11 cellular contexts compared by ENCODE assay signal in the genomic region with DNA sequence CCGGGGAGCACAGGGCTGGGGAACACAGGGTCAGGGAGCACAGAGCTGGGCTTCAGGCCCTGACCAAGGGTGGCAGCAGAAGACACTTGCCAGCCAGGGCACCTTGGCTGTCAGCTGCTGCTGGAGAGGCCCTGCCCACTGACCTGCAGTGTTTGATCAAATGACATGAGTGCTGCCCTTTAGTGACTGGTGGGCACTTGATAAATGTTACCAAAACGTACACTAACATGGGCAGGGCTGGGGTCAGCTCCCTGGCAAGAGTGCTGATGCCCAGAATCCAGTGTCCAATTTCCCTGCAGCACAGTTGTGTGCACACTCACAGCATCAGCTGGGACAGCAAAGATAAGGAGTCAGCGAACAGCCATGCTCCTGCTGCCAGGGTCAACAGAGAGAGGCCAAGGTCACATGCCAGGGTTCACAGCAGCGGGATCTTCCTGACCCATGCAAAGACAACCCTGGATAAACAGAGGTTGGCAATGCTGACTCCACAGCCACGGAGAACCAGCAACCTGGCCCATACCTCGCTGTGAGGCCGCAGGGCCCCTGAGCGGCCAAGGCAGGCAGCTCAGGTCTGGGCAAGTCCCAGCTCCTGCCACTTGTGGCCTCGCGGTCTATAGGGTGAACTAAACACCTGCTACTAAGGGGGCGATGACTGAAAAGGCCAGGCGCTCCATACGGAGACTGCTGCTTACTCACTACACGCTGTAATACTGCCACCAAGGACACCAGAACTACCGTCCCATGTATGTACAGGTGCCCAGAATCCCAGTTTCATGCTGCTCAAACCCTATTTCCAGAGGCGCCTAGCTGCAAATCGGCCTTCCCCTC. TPM values are rescaled to one million over a fixed set of nuclear protein-coding genes. Genes with fewer than 3 reads are reported as not detected.
DNase-seq lines count a peak whose midpoint lies in the region; ATAC-seq and TF ChIP-seq lines count a peak whose summit lies in the region.
"Had no signal": no experiment of that assay in that cellular context is flagged by ENCODE, and none has a peak within 500 bp of the region (broad histone marks: within the 10 kb centered on the region; RNA-seq: fewer than 3 reads in every experiment).

No MANE protein-coding gene starts in this region.

- H3K4me1 ChIP-seq in DND-41 (ENCODE audit: insufficient read depth, low read length): no peaks in the 10 kb centered on the region

- H4K20me1 ChIP-seq in DND-41 (ENCODE audit: insufficient read depth, low read length): no peaks in the 10 kb centered on the region

- ATAC-seq in DND-41 (ENCODE audit: insufficient read depth, low read depth): peak; percentile 25; the same call in 2 of the 3 replicates
- peak; percentile 60 for ATAC-seq in HG03280 (IDR thresholded peaks at IDR 0.05; ENCODE audit: unreplicated experiment)
- peak; percentile 52 for ATAC-seq in esophagus mucosa
- peak; percentile 25 for ATAC-seq in omental fat pad (ENCODE audit: low FRiP score)
- ATAC-seq in HG03439 (IDR thresholded peaks at IDR 0.05; ENCODE audit: unreplicated experiment): no peak
- ATAC-seq: activated naive CD8-positive, alpha-beta T cell treated with anti-CD3 and anti-CD28 coated beads, Interleukin-2, amount 50 U/mL, for 24 hours had no signal

- peaks cover 20% of the 10 kb centered on the region for H3K36me3 ChIP-seq in DND-41 (ENCODE audit: insufficient read depth, low read length)

- no peak overlapping the region for H3K4me3 Mint-ChIP-seq in osteocyte (ENCODE audit: unreplicated experiment)
- H3K4me3 Mint-ChIP-seq: activated naive CD8-positive, alpha-beta T cell treated with anti-CD3 and anti-CD28 coated beads, Interleukin-2, amount 50 U/mL, for 24 hours; stimulated activated naive CD8-positive, alpha-beta T cell treated with anti-CD3 and anti-CD28 coated beads, Interleukin-15, Interleukin-2, amounts not matched to agents 100 ng/mL and 50 ng/mL, for 24 hours had no signal

- H3K36me3 Mint-ChIP-seq in osteocyte (ENCODE audit: unreplicated experiment): peaks cover 6% of the 10 kb centered on the region

- no peak for TF ChIP-seq CTCF in DND-41 (IDR thresholded peaks at IDR 0.05; ENCODE audit: borderline replicate concordance, extremely low read depth, low read length, poor library complexity, severe bottlenecking)
- TF ChIP-seq CTCF in omental fat pad (IDR thresholded peaks at IDR 0.05): no peak
- TF ChIP-seq CTCF in osteocyte (IDR thresholded peaks at IDR 0.05): no peak

- H3K9me3 Mint-ChIP-seq in osteocyte (ENCODE audit: unreplicated experiment): no peaks in the 10 kb centered on the region
- H3K9me3 Mint-ChIP-seq: activated naive CD8-positive, alpha-beta T cell treated with anti-CD3 and anti-CD28 coated beads, Interleukin-2, amount 50 U/mL, for 24 hours; stimulated activated naive CD8-positive, alpha-beta T cell treated with anti-CD3 and anti-CD28 coated beads, Interleukin-15, Interleukin-2, amounts not matched to agents 100 ng/mL and 50 ng/mL, for 24 hours had no signal

- no peak overlapping the region for H3K4me2 ChIP-seq in DND-41 (ENCODE audit: insufficient read depth, low read length)

- no peak overlapping the region for H3K9ac ChIP-seq in DND-41 (ENCODE audit: low read depth, low read length)

- H3K4me3 ChIP-seq in DND-41 (ENCODE audit: low read depth in 1 of 2, low read length in 2 of 2): no peak overlapping the region

- no peaks in the 10 kb centered on the region for H3K27me3 Mint-ChIP-seq in osteocyte (ENCODE audit: unreplicated experiment)
- H3K27me3 Mint-ChIP-seq: activated naive CD8-positive, alpha-beta T cell treated with anti-CD3 and anti-CD28 coated beads, Interleukin-2, amount 50 U/mL, for 24 hours; stimulated activated naive CD8-positive, alpha-beta T cell treated with anti-CD3 and anti-CD28 coated beads, Interleukin-15, Interleukin-2, amounts not matched to agents 100 ng/mL and 50 ng/mL, for 24 hours had no signal

- H3K79me2 ChIP-seq in DND-41 (ENCODE audit: insufficient read depth, low read length): peaks cover 63% of the 10 kb centered on the region

- H3K27ac ChIP-seq in DND-41 (ENCODE audit: low read length): peak overlapping the region; percentile 16; the same call in 1 of the 2 replicates

- no peaks in the 10 kb centered on the region for H3K9me3 ChIP-seq in DND-41 (ENCODE audit: insufficient read depth, low read length, severe bottlenecking)

- no peaks in the 10 kb centered on the region for H3K27me3 ChIP-seq in DND-41 (ENCODE audit: insufficient read depth, low read length, poor library complexity)

- no peak overlapping the region for H2AFZ ChIP-seq in DND-41 (ENCODE audit: low read depth, low read length)

- DNase-seq in DND-41 (no peak), omental fat pad (ENCODE audit: low spot score) (no peak), COLO829 (ENCODE audit: low spot score) (no peak), osteocyte (ENCODE audit: extremely low spot score, unreplicated experiment) (no peak), MV-4-11 (lab: John Stamatoyannopoulos, UW) (no peak)
- DNase-seq: activated naive CD8-positive, alpha-beta T cell treated with anti-CD3 and anti-CD28 coated beads, Interleukin-2, amount 50 U/mL, for 24 hours; HCEC 1CT had no signal

- H3K4me1 Mint-ChIP-seq in osteocyte (ENCODE audit: unreplicated experiment): peaks cover 34% of the 10 kb centered on the region

- H3K27ac Mint-ChIP-seq in osteocyte (ENCODE audit: unreplicated experiment): no peak overlapping the region
- H3K27ac Mint-ChIP-seq: activated naive CD8-positive, alpha-beta T cell treated with anti-CD3 and anti-CD28 coated beads, Interleukin-2, amount 50 U/mL, for 24 hours; stimulated activated naive CD8-positive, alpha-beta T cell treated with anti-CD3 and anti-CD28 coated beads, Interleukin-15, Interleukin-2, amounts not matched to agents 100 ng/mL and 50 ng/mL, for 24 hours had no signal

RNA-seq across cellular contexts. Expression of a gene that starts 46.3 kb away (rescaled TPM):
- total RNA-seq in esophagus mucosa (4.8 TPM), omental fat pad (1 to 10 TPM; 4.7 to 9.7 (median 6.7) TPM), osteocyte (20.4 and 20.8 TPM in 2 replicates)
